ENCODE assay signal across 18 cellular contexts in the genomic region with DNA sequence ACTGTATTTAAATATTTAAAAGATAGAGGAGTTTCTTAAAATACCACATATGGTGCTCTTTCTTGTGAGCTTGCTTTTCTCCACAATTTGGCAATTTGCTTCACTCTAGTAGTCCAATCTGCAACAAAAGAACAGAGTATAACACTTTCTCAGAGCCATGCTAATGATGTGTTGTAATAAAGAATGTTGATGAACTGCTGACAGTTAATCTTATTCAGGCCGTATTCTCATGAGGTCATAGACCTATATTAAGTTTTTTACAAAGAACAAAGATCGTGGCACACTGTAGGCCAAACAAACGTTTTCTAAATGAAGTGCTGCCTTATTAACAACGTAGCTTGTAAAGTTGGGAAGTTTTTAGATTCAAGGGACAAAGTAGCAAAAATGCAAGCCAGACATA.
DNase-seq lines count a peak whose midpoint lies in the region; ATAC-seq, FAIRE-seq and TF ChIP-seq lines count a peak whose summit lies in the region.
"Had no signal": no experiment of that assay in that cellular context is flagged by ENCODE, and none has a peak within 500 bp of the region (broad histone marks: within the 10 kb centered on the region; RNA-seq: fewer than 3 reads in every experiment).

No MANE protein-coding gene starts in this region.

- H4K8ac ChIP-seq in H1 (ENCODE audit: extremely low read depth, insufficient read depth, low read length) = no peak overlapping the region

- H3K9me3 Mint-ChIP-seq in mesothelial cell of epicardium = no peaks in the 10 kb centered on the region

- H3K79me1 ChIP-seq in H1 (ENCODE audit: low read depth, low read length) = no peaks in the 10 kb centered on the region

- H2BK15ac ChIP-seq in H1 (ENCODE audit: low read length) = no peak overlapping the region

- peaks cover 21 to 43% (median 29%) of the 10 kb centered on the region in 4 experiments for H3K36me3 ChIP-seq in H1 (ENCODE audit: control insufficient read depth in 2 of 4, insufficient read depth in 4 of 4, low read length in 3 of 4)

- intact Hi-C loops in left cardiac atrium (cut with DNase I) = no loop called here

- WGBS in H1 (ENCODE audit: extremely low coverage in 1 of 2, insufficient coverage in 1 of 2, insufficient read length in 1 of 2, insufficient replicate concordance in 2 of 2, low coverage in 1 of 2, low lambda C conversion rate in 2 of 2, missing lambda C conversion rate in 1 of 2), 2 experiments = 87% methylated on average over 4 of the region's 4 CpGs; no CpG with 5 or more reads in 1 of the 2 experiments

- H3K9ac ChIP-seq in H1 (replicated peaks in 1 of 4; ENCODE audit: extremely low read depth in 1 of 4, low read depth in 3 of 4, low read length in 3 of 4) = no peak overlapping the region
- H3K9ac ChIP-seq: GM23248 had no signal

- H2AFZ ChIP-seq in H1 (ENCODE audit: low read length) = no peak overlapping the region
- H2AFZ ChIP-seq: GM23248 had no signal

- no peak overlapping the region for H3K4me2 ChIP-seq in H1 (ENCODE audit: insufficient read depth in 1 of 2, low read depth in 2 of 2, low read length in 2 of 2)
- H3K4me2 ChIP-seq: A549 had no signal

- ATAC-seq in left cardiac atrium (peak; percentile 44 to 77), left lobe of liver (no peak)
- ATAC-seq: A549, Panc1, SK-N-SH treated with all-trans-retinoic acid at 6 μM for 48 hours had no signal

- H4K91ac ChIP-seq in H1 (replicated peaks; ENCODE audit: insufficient read length, low read length) = no peak overlapping the region

- no peak overlapping the region for H3K4me3 ChIP-seq in H1 (ENCODE audit: extremely low read depth in 1 of 4, insufficient read depth in 2 of 4, low read depth in 3 of 4, low read length in 4 of 4)
- H3K4me3 ChIP-seq: A549, GM23248 had no signal

- H3K79me2 ChIP-seq in H1 (ENCODE audit: control insufficient read depth in 1 of 2, insufficient read depth in 2 of 2, low read length in 2 of 2) = no peaks in the 10 kb centered on the region

- H3K23ac ChIP-seq in H1 (ENCODE audit: insufficient read length) = no peak overlapping the region

- H3K4ac ChIP-seq in H1 (replicated peaks; ENCODE audit: insufficient read length, low read depth, low read length) = no peak overlapping the region

- TF ChIP-seq POLR2A in GM12892 (IDR thresholded peaks at IDR 0.05; ENCODE audit: low read depth, low read length) (no peak), H1 (IDR thresholded peaks at IDR 0.05; ENCODE audit: control extremely low read depth in 1 of 2, low read depth in 2 of 2, low read length in 2 of 2) (no peak)

- no peak overlapping the region for H2BK20ac ChIP-seq in H1 (ENCODE audit: low read length)

- TF ChIP-seq RAD21 in H1 (IDR thresholded peaks at IDR 0.05 in 1 of 2, conservative IDR thresholded peaks at IDR 0.05 in 1 of 2; ENCODE audit: low read depth in 2 of 2, low read length in 2 of 2) = no peak

- H3K56ac ChIP-seq in H1 (replicated peaks; ENCODE audit: insufficient read length, low read depth, low read length) = no peak overlapping the region

- DNase-seq in GM12892 (ENCODE audit: insufficient read length) (no peak), H1 (ENCODE audit: low read depth in 1 of 2, low spot score in 2 of 2) (no peak), left cardiac atrium (no peak), mesothelial cell of epicardium (ENCODE audit: low spot score in 2 of 2, unreplicated experiment in 2 of 2) (no peak), left lobe of liver (ENCODE audit: low spot score) (no peak), KG1 (lab: John Stamatoyannopoulos, UW) (no peak), LoVo (ENCODE audit: low spot score) (no peak)
- DNase-seq in activated naive CD4-positive, alpha-beta T cell treated with Interleukin-2 at 50 U/mL for 16 hours = no peak
- DNase-seq: C1 segment of cervical spinal cord, GM23248, KBM-7, NCI-H1092, NCI-H2227 treated with DMSO at 0.1 percent for 48 hours, NCI-H524, SHP77 treated with DMSO at 0.1 percent for 48 hours had no signal

- no peak overlapping the region for H3K27ac ChIP-seq in H1 (ENCODE audit: low read depth, low read length)
- H3K27ac ChIP-seq: A549, GM23248 had no signal

- H2AK5ac ChIP-seq in H1 (ENCODE audit: low read depth, low read length) = no peak overlapping the region

- FAIRE-seq in GM12892 (lab: Jason Lieb, UNC) (peak; percentile 36), H1 (lab: Jason Lieb, UNC) (peak; percentile 32)

- H3K4me1 Mint-ChIP-seq in mesothelial cell of epicardium = no peaks in the 10 kb centered on the region

- POLR2A ChIA-PET in H1 (lab: Charles Lee; ENCODE audit: partially characterized antibody) = no interaction called here

- peak overlapping the region; percentile 13 for H3K27ac Mint-ChIP-seq in mesothelial cell of epicardium

- H3K4me1 ChIP-seq in H1 (replicated peaks in 1 of 4; ENCODE audit: control insufficient read depth in 3 of 4, insufficient read depth in 4 of 4, low read length in 3 of 4) = no peaks in the 10 kb centered on the region
- H3K4me1 ChIP-seq: A549 had no signal

- H3K9me3 ChIP-seq in H1 (ENCODE audit: insufficient read depth in 2 of 2, low read depth in 1 of 2, low read length in 1 of 2) = no peaks in the 10 kb centered on the region
- H3K9me3 ChIP-seq: A549 had no signal

- no peak overlapping the region for H2BK12ac ChIP-seq in H1 (ENCODE audit: low read depth, low read length)

- no peak overlapping the region for H3K14ac ChIP-seq in H1 (ENCODE audit: insufficient read length)

- H4K5ac ChIP-seq in H1 (ENCODE audit: insufficient read length, low read depth, low read length) = no peak overlapping the region

- H3K4me3 Mint-ChIP-seq in mesothelial cell of epicardium = no peak overlapping the region

- no peaks in the 10 kb centered on the region for H3K27me3 Mint-ChIP-seq in mesothelial cell of epicardium (ENCODE audit: low read depth)

- no peak for TF ChIP-seq EP300 in H1 (IDR thresholded peaks at IDR 0.05; ENCODE audit: borderline replicate concordance in 1 of 2, low read depth in 2 of 2, low read length in 2 of 2)

- no peak overlapping the region for H3K18ac ChIP-seq in H1 (ENCODE audit: extremely low read depth, low read length)

- no peaks in the 10 kb centered on the region for H4K20me1 ChIP-seq in H1 (replicated peaks in 1 of 2; ENCODE audit: control insufficient read depth in 1 of 2, insufficient read depth in 2 of 2, low read length in 2 of 2)

- H3K23me2 ChIP-seq in H1 (ENCODE audit: low read depth, low read length) = no peaks in the 10 kb centered on the region

- no peak overlapping the region for H2BK120ac ChIP-seq in H1 (replicated peaks; ENCODE audit: low read depth, low read length)

- no peaks in the 10 kb centered on the region for H3K27me3 ChIP-seq in H1 (replicated peaks in 1 of 4; ENCODE audit: control insufficient read depth in 3 of 4, extremely low read depth in 1 of 4, insufficient read depth in 3 of 4, low read length in 3 of 4)

- CTCF ChIA-PET in H1 (lab: Charles Lee; ENCODE audit: partially characterized antibody) = no interaction called here

- no peak for TF ChIP-seq CTCF in H1 (IDR thresholded peaks at IDR 0.05; ENCODE audit: control extremely low read depth in 1 of 3, insufficient read depth in 1 of 3, low read depth in 1 of 3, low read length in 3 of 3)
- no peak for TF ChIP-seq CTCF in mesothelial cell of epicardium (IDR thresholded peaks at IDR 0.05; ENCODE audit: unreplicated experiment)

- H2BK5ac ChIP-seq in H1 (ENCODE audit: low read depth, low read length) = no peak overlapping the region

- peaks cover 37% of the 10 kb centered on the region for H3K36me3 Mint-ChIP-seq in mesothelial cell of epicardium

TF ChIP-seq in H1, 55 proteins besides CTCF, POLR2A, EP300 and RAD21 (continues in another document):
- TF ChIP-seq RFX5 (IDR thresholded peaks at IDR 0.05; ENCODE audit: borderline replicate concordance, low read depth, low read length) (no peak), EGR1 (IDR thresholded peaks at IDR 0.05; ENCODE audit: borderline replicate concordance, low read depth, low read length) (no peak)
